In the genomic region with DNA sequence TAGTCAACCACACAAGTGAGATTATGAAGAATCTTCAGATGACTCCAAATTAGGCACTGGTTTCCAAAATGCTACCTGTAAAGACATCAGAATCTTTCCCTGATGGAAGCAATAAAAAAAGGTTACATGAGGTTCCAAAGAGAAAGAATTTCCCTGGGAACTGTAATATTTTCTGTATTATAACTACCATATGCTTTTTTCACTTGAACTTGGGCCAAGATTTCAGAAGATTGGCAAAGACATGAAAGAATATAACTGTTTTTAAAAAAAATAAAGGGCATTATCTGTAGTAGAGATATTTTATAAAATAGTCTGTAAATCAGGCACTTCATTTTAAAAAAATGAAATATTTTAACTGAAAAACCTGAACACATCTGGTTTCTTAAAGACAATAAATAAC, we compare ENCODE assay signal across 1 cellular context.
TF ChIP-seq lines count a peak whose summit lies in the region.

No MANE protein-coding gene starts in this region.

TF ChIP-seq in HCT116, 20 proteins besides CTCF, POLR2A, EP300 and RAD21 (continued from another document):
- TF ChIP-seq, protein P1, sequence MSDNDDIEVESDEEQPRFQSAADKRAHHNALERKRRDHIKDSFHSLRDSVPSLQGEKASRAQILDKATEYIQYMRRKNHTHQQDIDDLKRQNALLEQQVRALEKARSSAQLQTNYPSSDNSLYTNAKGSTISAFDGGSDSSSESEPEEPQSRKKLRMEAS (IDR thresholded peaks at IDR 0.05), result no peak
- TF ChIP-seq, protein P2, sequence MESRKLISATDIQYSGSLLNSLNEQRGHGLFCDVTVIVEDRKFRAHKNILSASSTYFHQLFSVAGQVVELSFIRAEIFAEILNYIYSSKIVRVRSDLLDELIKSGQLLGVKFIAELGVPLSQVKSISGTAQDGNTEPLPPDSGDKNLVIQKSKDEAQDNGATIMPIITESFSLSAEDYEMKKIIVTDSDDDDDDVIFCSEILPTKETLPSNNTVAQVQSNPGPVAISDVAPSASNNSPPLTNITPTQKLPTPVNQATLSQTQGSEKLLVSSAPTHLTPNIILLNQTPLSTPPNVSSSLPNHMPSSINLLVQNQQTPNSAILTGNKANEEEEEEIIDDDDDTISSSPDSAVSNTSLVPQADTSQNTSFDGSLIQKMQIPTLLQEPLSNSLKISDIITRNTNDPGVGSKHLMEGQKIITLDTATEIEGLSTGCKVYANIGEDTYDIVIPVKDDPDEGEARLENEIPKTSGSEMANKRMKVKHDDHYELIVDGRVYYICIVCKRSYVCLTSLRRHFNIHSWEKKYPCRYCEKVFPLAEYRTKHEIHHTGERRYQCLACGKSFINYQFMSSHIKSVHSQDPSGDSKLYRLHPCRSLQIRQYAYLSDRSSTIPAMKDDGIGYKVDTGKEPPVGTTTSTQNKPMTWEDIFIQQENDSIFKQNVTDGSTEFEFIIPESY (IDR thresholded peaks at IDR 0.05; ENCODE audit: extremely low read depth, insufficient replicate concordance, low read length), result no peak
- no peak for TF ChIP-seq EZH2 (IDR thresholded peaks at IDR 0.05)
- no peak for TF ChIP-seq JUND (IDR thresholded peaks at IDR 0.05)
- TF ChIP-seq CBX3 (IDR thresholded peaks at IDR 0.05; ENCODE audit: low read depth), result no peak
- TF ChIP-seq POLR2AphosphoS5 (IDR thresholded peaks at IDR 0.05; ENCODE audit: low read depth, low read length), result no peak
- TF ChIP-seq, protein P3, sequence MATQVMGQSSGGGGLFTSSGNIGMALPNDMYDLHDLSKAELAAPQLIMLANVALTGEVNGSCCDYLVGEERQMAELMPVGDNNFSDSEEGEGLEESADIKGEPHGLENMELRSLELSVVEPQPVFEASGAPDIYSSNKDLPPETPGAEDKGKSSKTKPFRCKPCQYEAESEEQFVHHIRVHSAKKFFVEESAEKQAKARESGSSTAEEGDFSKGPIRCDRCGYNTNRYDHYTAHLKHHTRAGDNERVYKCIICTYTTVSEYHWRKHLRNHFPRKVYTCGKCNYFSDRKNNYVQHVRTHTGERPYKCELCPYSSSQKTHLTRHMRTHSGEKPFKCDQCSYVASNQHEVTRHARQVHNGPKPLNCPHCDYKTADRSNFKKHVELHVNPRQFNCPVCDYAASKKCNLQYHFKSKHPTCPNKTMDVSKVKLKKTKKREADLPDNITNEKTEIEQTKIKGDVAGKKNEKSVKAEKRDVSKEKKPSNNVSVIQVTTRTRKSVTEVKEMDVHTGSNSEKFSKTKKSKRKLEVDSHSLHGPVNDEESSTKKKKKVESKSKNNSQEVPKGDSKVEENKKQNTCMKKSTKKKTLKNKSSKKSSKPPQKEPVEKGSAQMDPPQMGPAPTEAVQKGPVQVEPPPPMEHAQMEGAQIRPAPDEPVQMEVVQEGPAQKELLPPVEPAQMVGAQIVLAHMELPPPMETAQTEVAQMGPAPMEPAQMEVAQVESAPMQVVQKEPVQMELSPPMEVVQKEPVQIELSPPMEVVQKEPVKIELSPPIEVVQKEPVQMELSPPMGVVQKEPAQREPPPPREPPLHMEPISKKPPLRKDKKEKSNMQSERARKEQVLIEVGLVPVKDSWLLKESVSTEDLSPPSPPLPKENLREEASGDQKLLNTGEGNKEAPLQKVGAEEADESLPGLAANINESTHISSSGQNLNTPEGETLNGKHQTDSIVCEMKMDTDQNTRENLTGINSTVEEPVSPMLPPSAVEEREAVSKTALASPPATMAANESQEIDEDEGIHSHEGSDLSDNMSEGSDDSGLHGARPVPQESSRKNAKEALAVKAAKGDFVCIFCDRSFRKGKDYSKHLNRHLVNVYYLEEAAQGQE (IDR thresholded peaks at IDR 0.05; ENCODE audit: low read depth), result no peak
- TF ChIP-seq, protein P4, sequence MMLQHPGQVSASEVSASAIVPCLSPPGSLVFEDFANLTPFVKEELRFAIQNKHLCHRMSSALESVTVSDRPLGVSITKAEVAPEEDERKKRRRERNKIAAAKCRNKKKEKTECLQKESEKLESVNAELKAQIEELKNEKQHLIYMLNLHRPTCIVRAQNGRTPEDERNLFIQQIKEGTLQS (IDR thresholded peaks at IDR 0.05), result no peak
- TF ChIP-seq YY1 (IDR thresholded peaks at IDR 0.05; ENCODE audit: extremely low read depth, insufficient replicate concordance, low read depth, low read length), result no peak
